ENCODE assay signal across 11 cellular contexts in genomic region chr16:67406628-67407027, GRCh38. TPM values are rescaled to one million over a fixed set of nuclear protein-coding genes. Genes with fewer than 3 reads are reported as not detected.
DNase-seq lines count a peak whose midpoint lies in the region; ATAC-seq and TF ChIP-seq lines count a peak whose summit lies in the region.
"Had no signal": no experiment of that assay in that cellular context is flagged by ENCODE, and none has a peak within 500 bp of the region (broad histone marks: within the 10 kb centered on the region; RNA-seq: fewer than 3 reads in every experiment).

No MANE protein-coding gene starts in this region.

- DNase-seq in MG63 (peak; percentile 69), endodermal cell (no peak), mesendoderm (peak; percentile 49), vagina (ENCODE audit: extremely low spot score in 2 of 2) (no peak), cortex of kidney (lab: John Stamatoyannopoulos, UW) (no peak)
- DNase-seq: NCI-H2029 had no signal

- no peaks in the 10 kb centered on the region for H3K9me3 ChIP-seq in MG63
- no peaks in the 10 kb centered on the region for H3K9me3 ChIP-seq in endodermal cell (ENCODE audit: control insufficient read depth, low read length)
- no peaks in the 10 kb centered on the region for H3K9me3 ChIP-seq in vagina

- H2BK5ac ChIP-seq in mesendoderm (ENCODE audit: low read length), result no peak overlapping the region

- H2BK120ac ChIP-seq in mesendoderm (ENCODE audit: low read depth, low read length), result no peak overlapping the region

- no peak overlapping the region for H3K4ac ChIP-seq in mesendoderm (ENCODE audit: low read depth, low read length)

- H3K4me3 Mint-ChIP-seq in endodermal cell, result no peak overlapping the region
- H3K4me3 Mint-ChIP-seq: memory B cell had no signal

- H4K5ac ChIP-seq in mesendoderm (ENCODE audit: low read length), result no peak overlapping the region

- no peak overlapping the region for H3K4me3 ChIP-seq in MG63
- H3K4me3 ChIP-seq in endodermal cell (ENCODE audit: low read length), result no peak overlapping the region
- no peak overlapping the region for H3K4me3 ChIP-seq in mesendoderm (ENCODE audit: low read length)
- H3K4me3 ChIP-seq in vagina, result no peak overlapping the region
- H3K4me3 ChIP-seq: coronary artery had no signal

- no peaks in the 10 kb centered on the region for H3K36me3 Mint-ChIP-seq in endodermal cell (ENCODE audit: low read depth)
- H3K36me3 Mint-ChIP-seq: memory B cell had no signal

- no peak overlapping the region for H2BK15ac ChIP-seq in mesendoderm (replicated peaks; ENCODE audit: low read depth)

- H3K9ac ChIP-seq in endodermal cell (ENCODE audit: extremely low read depth, low read length, poor library complexity, severe bottlenecking) (no peak overlapping the region), mesendoderm (ENCODE audit: low read length) (no peak overlapping the region)

- H3K27ac Mint-ChIP-seq in endodermal cell, result no peak overlapping the region
- H3K27ac Mint-ChIP-seq: memory B cell had no signal

- ATAC-seq in HG02840 (IDR thresholded peaks at IDR 0.05; ENCODE audit: low FRiP score, unreplicated experiment), result no peak
- ATAC-seq in GM18520 (IDR thresholded peaks at IDR 0.05; ENCODE audit: unreplicated experiment), result no peak

- TF ChIP-seq CTCF in endodermal cell (conservative IDR thresholded peaks at IDR 0.05) (no peak), vagina (IDR thresholded peaks at IDR 0.05) (no peak)

- TF ChIP-seq POLR2A in vagina (IDR thresholded peaks at IDR 0.05), result no peak

- H3K18ac ChIP-seq in mesendoderm (ENCODE audit: low read length), result no peak overlapping the region

- H2AK5ac ChIP-seq in mesendoderm (ENCODE audit: low read length), result no peak overlapping the region

- WGBS in endodermal cell (ENCODE audit: insufficient coverage in 1 of 2, insufficient read length in 1 of 2), 2 experiments, result 70% methylated on average over 3 of the region's 3 CpGs; no CpG with 5 or more reads in 1 of the 2 experiments
- no CpG with 5 or more reads among the region's 3 CpGs for WGBS in mesendoderm (ENCODE audit: extremely low coverage, insufficient coverage, low lambda C conversion rate)

- H3K4me1 ChIP-seq in endodermal cell (ENCODE audit: control insufficient read depth, insufficient read depth, low read length) (peaks cover 6% of the 10 kb centered on the region), mesendoderm (ENCODE audit: control insufficient read depth, low read depth, low read length) (peaks cover 4% of the 10 kb centered on the region), vagina (peaks cover 57% of the 10 kb centered on the region)

- no peaks in the 10 kb centered on the region for H3K79me1 ChIP-seq in mesendoderm (ENCODE audit: low read length)

- H3K27ac ChIP-seq in endodermal cell (ENCODE audit: low read depth, low read length) (peak overlapping the region; percentile 5), mesendoderm (ENCODE audit: low read depth, low read length) (no peak overlapping the region), vagina (peak overlapping the region; percentile 91)
- H3K27ac ChIP-seq: HL-60 had no signal

- intact Hi-C loops in vagina (cut with DNase I), result no loop called here

- no peaks in the 10 kb centered on the region for H3K79me2 ChIP-seq in mesendoderm (ENCODE audit: control insufficient read depth, insufficient read depth, low read length)

- peak overlapping the region; percentile 71 for H3K56ac ChIP-seq in mesendoderm (ENCODE audit: low read length)

- no peak overlapping the region for H3K4me2 ChIP-seq in mesendoderm (ENCODE audit: low read length)

- peaks cover 11% of the 10 kb centered on the region for H3K27me3 Mint-ChIP-seq in endodermal cell (ENCODE audit: insufficient read depth)

- H3K36me3 ChIP-seq in MG63, result no peaks in the 10 kb centered on the region
- no peaks in the 10 kb centered on the region for H3K36me3 ChIP-seq in endodermal cell (ENCODE audit: control insufficient read depth, insufficient read depth, low read length)
- H3K36me3 ChIP-seq in mesendoderm (ENCODE audit: control insufficient read depth, insufficient read depth, low read length), result no peaks in the 10 kb centered on the region
- H3K36me3 ChIP-seq in vagina, result no peaks in the 10 kb centered on the region

- H3K27me3 ChIP-seq in MG63 (no peaks in the 10 kb centered on the region), endodermal cell (ENCODE audit: control insufficient read depth, insufficient read depth, low read length, poor library complexity, severe bottlenecking) (no peaks in the 10 kb centered on the region), mesendoderm (ENCODE audit: insufficient read depth, low read length, poor library complexity) (no peaks in the 10 kb centered on the region), vagina (no peaks in the 10 kb centered on the region)

- no peak overlapping the region for H4K8ac ChIP-seq in mesendoderm (ENCODE audit: low read depth, low read length)

- peaks cover 19% of the 10 kb centered on the region for H3K4me1 Mint-ChIP-seq in endodermal cell
- H3K4me1 Mint-ChIP-seq: memory B cell had no signal

- H3K9me3 Mint-ChIP-seq in endodermal cell, result no peaks in the 10 kb centered on the region
- H3K9me3 Mint-ChIP-seq: memory B cell had no signal

- H3K23ac ChIP-seq in mesendoderm (ENCODE audit: low read length), result no peak overlapping the region

RNA-seq across cellular contexts. Expression of gene ZDHHC1, which starts 9.6 kb away (rescaled TPM):
- 2.3 TPM in 1 of 2 replicates, not detected in the other for total RNA-seq in MG63 (2014; rRNA removed; shearing (Covaris generic); ENCODE audit: low replicate concordance)
- total RNA-seq in endodermal cell (10 to 100 TPM in 1 of 2 donors, 1 to 10 TPM in 1; 8.4 to 10.6 TPM), vagina (22.3 TPM)
- 7.8 TPM for polyA plus RNA-seq in endodermal cell (2013, experiment 1 of 2)
- 6.0 TPM for polyA plus RNA-seq in endodermal cell (2013, experiment 2 of 2)
- polyA plus RNA-seq in mesendoderm (2013, experiment 1 of 2), result 0.72 TPM
- polyA plus RNA-seq in mesendoderm (2013, experiment 2 of 2), result 0.94 TPM

RNA-seq across cellular contexts. Expression of gene TPPP3, which starts 13.3 kb away (rescaled TPM):
- total RNA-seq in MG63 (2014; rRNA removed; shearing (Covaris generic); ENCODE audit: low replicate concordance), result not detected in 2 replicates
- under 1 TPM; 0.64 to 0.73 TPM for total RNA-seq in endodermal cell
- polyA plus RNA-seq in endodermal cell (2013, experiment 1 of 2), result 29.7 TPM
- 19.5 TPM for polyA plus RNA-seq in endodermal cell (2013, experiment 2 of 2)
- not detected for polyA plus RNA-seq in mesendoderm (2013, experiment 1 of 2)
- polyA plus RNA-seq in mesendoderm (2013, experiment 2 of 2), result not detected
- total RNA-seq in vagina, result 28.2 TPM

RNA-seq across cellular contexts. Expression of gene HSD11B2, which starts 24.3 kb away (rescaled TPM):
- not detected in 2 replicates for total RNA-seq in MG63 (2014; rRNA removed; shearing (Covaris generic); ENCODE audit: low replicate concordance)
- total RNA-seq in endodermal cell (10 to 100 TPM; 10.4 to 14.7 TPM), vagina (30.2 TPM)
- polyA plus RNA-seq in endodermal cell (2013, experiment 1 of 2), result 11.9 TPM
- polyA plus RNA-seq in endodermal cell (2013, experiment 2 of 2), result 8.4 TPM
- polyA plus RNA-seq in mesendoderm (2013, experiment 1 of 2), result 12.9 TPM
- 13.3 TPM for polyA plus RNA-seq in mesendoderm (2013, experiment 2 of 2)

Comparison
In these comparisons a context has a peak if more than half of its experiments do, and no peak if none do; other contexts are left out.
1. DNase-seq: peak in MG63 (single experiment) and mesendoderm (single experiment); none in endodermal cell (single experiment), vagina (0 of 2) and cortex of kidney (single experiment).
2. RNA of gene TPPP3, which starts 13.3 kb away (total RNA-seq): 28.2 TPM in vagina (single experiment); 0.64 to 0.73 TPM in endodermal cell and not detected in MG63; every median in the first group is over 10 times any median in the second.
3. RNA of gene HSD11B2, which starts 24.3 kb away (total RNA-seq): 30.2 TPM in vagina (single experiment) and 10.4 to 14.7 TPM in endodermal cell; not detected in MG63; every median in the first group is over 10 times any median in the second.